ENCODE assay signal across 21 cellular contexts in genomic region chr11:19868871-19869270, GRCh38.
DNase-seq lines count a peak whose midpoint lies in the region; ATAC-seq and TF ChIP-seq lines count a peak whose summit lies in the region.
"Had no signal": no experiment of that assay in that cellular context is flagged by ENCODE, and none has a peak within 500 bp of the region (broad histone marks: within the 10 kb centered on the region; RNA-seq: fewer than 3 reads in every experiment).

No MANE protein-coding gene starts in this region.

- TF ChIP-seq CTCF in WTC11 (IDR thresholded peaks at IDR 0.05), result no peak

- H4K8ac ChIP-seq in mesendoderm (ENCODE audit: low read depth, low read length), result no peak overlapping the region

- H2BK5ac ChIP-seq in mesendoderm (ENCODE audit: low read length), result no peak overlapping the region

- no peak overlapping the region for H2AK5ac ChIP-seq in mesendoderm (ENCODE audit: low read length)

- H3K27ac Mint-ChIP-seq in WTC11, result no peak overlapping the region
- no peak overlapping the region for H3K27ac Mint-ChIP-seq in activated T-helper 1 cell treated with anti-CD3 and anti-CD28 coated beads, Interleukin-12 subunit alpha, Interleukin-12 subunit beta, Interleukin-2, Interleukin-4 antibody, amounts not matched to agents 30 ng/mL and 10 ng/mL and 1 ng/mL, durations not matched to agents 14 hours and 24 hours and 36 hours
- H3K27ac Mint-ChIP-seq: activated T-helper 2 cell treated with anti-CD3 and anti-CD28 coated beads, Interferon-gamma antibody, Interleukin-2, Interleukin-4, amounts not matched to agents 10 μg/mL and 5 μg/mL and 100 μg/mL, durations not matched to agents 14 hours and 24 hours and 36 hours; IgD-negative memory B cell had no signal

- H3K4me1 Mint-ChIP-seq in WTC11, result peaks cover 92% of the 10 kb centered on the region
- H3K4me1 Mint-ChIP-seq in activated T-helper 1 cell treated with anti-CD3 and anti-CD28 coated beads, Interleukin-12 subunit alpha, Interleukin-12 subunit beta, Interleukin-2, Interleukin-4 antibody, amounts not matched to agents 30 ng/mL and 10 ng/mL and 1 ng/mL, durations not matched to agents 14 hours and 24 hours and 36 hours (ENCODE audit: low read depth), result no peaks in the 10 kb centered on the region
- H3K4me1 Mint-ChIP-seq: IgD-negative memory B cell had no signal

- no peak overlapping the region for H3K9ac ChIP-seq in mesendoderm (ENCODE audit: low read length)
- H3K9ac ChIP-seq: BLaER1 had no signal

- no peaks in the 10 kb centered on the region for H3K27me3 Mint-ChIP-seq in WTC11 (ENCODE audit: low read depth)
- peaks cover 4% of the 10 kb centered on the region for H3K27me3 Mint-ChIP-seq in activated T-helper 1 cell treated with anti-CD3 and anti-CD28 coated beads, Interleukin-12 subunit alpha, Interleukin-12 subunit beta, Interleukin-2, Interleukin-4 antibody, amounts not matched to agents 30 ng/mL and 10 ng/mL and 1 ng/mL, durations not matched to agents 14 hours and 24 hours and 36 hours (ENCODE audit: insufficient read depth)

- H3K4me2 ChIP-seq in mesendoderm (ENCODE audit: low read length), result no peak overlapping the region
- H3K4me2 ChIP-seq: BLaER1, smooth muscle cell had no signal

- H3K4me3 Mint-ChIP-seq in WTC11, result no peak overlapping the region
- no peak overlapping the region for H3K4me3 Mint-ChIP-seq in activated T-helper 1 cell treated with anti-CD3 and anti-CD28 coated beads, Interleukin-12 subunit alpha, Interleukin-12 subunit beta, Interleukin-2, Interleukin-4 antibody, amounts not matched to agents 30 ng/mL and 10 ng/mL and 1 ng/mL, durations not matched to agents 14 hours and 24 hours and 36 hours
- H3K4me3 Mint-ChIP-seq: IgD-negative memory B cell had no signal

- 0 out of 2 replicates have a peak, but pooled peaks have one; percentile 4 for ATAC-seq in WTC11
- ATAC-seq: activated CD4-positive, CD25-positive, alpha-beta regulatory T cell treated with anti-CD3 and anti-CD28 coated beads, Interleukin-2, amount 50 U/mL, for 24 hours had no signal

- H3K79me2 ChIP-seq in mesendoderm (ENCODE audit: control insufficient read depth, insufficient read depth, low read length), result no peaks in the 10 kb centered on the region

- no peak overlapping the region for H3K27ac ChIP-seq in mesendoderm (ENCODE audit: low read depth, low read length)
- H3K27ac ChIP-seq: BLaER1 had no signal

- H3K23ac ChIP-seq in mesendoderm (ENCODE audit: low read length), result no peak overlapping the region

- H2BK120ac ChIP-seq in mesendoderm (ENCODE audit: low read depth, low read length), result no peak overlapping the region

- DNase-seq in COLO668 (lab: John Stamatoyannopoulos, UW; ENCODE audit: unreplicated experiment) (peak; percentile 17), LHCN-M2 (ENCODE audit: low read depth) (peak; percentile 94), WTC11 (ENCODE audit: low spot score) (no peak), mesendoderm (peak; percentile 39), NCI-H2227 treated with DMSO at 0.1 percent for 48 hours (lab: John Stamatoyannopoulos, UW) (no peak), iPS-NIHi7 (ENCODE audit: extremely low spot score) (no peak)
- no peak for DNase-seq in activated T-helper 1 cell treated with anti-CD3 and anti-CD28 coated beads, Interleukin-12 subunit alpha, Interleukin-12 subunit beta, Interleukin-2, Interleukin-4 antibody, amounts not matched to agents 30 ng/mL and 10 ng/mL and 1 ng/mL, durations not matched to agents 14 hours and 24 hours and 36 hours (ENCODE audit: low spot score)
- no peak for DNase-seq in activated CD8-positive, alpha-beta memory T cell treated with anti-CD3 and anti-CD28 coated beads for 24 hours
- DNase-seq: amniotic stem cell, DMS 273 treated with DMSO at 0.1 percent for 48 hours, MV-4-11, occipital lobe, SHP77 treated with DMSO at 0.1 percent for 48 hours, T-helper 2 cell had no signal

- no peaks in the 10 kb centered on the region for H3K79me1 ChIP-seq in mesendoderm (ENCODE audit: low read length)

- H3K36me3 ChIP-seq in mesendoderm (ENCODE audit: control insufficient read depth, insufficient read depth, low read length), result no peaks in the 10 kb centered on the region
- H3K36me3 ChIP-seq: BLaER1, transverse colon had no signal

- no peaks in the 10 kb centered on the region for H3K9me3 Mint-ChIP-seq in WTC11
- no peaks in the 10 kb centered on the region for H3K9me3 Mint-ChIP-seq in activated T-helper 1 cell treated with anti-CD3 and anti-CD28 coated beads, Interleukin-12 subunit alpha, Interleukin-12 subunit beta, Interleukin-2, Interleukin-4 antibody, amounts not matched to agents 30 ng/mL and 10 ng/mL and 1 ng/mL, durations not matched to agents 14 hours and 24 hours and 36 hours
- H3K9me3 Mint-ChIP-seq: activated T-helper 2 cell treated with anti-CD3 and anti-CD28 coated beads, Interferon-gamma antibody, Interleukin-2, Interleukin-4, amounts not matched to agents 10 μg/mL and 5 μg/mL and 100 μg/mL, durations not matched to agents 14 hours and 24 hours and 36 hours; IgD-negative memory B cell had no signal

- intact Hi-C loops in activated T-helper 1 cell treated with anti-CD3 and anti-CD28 coated beads, Interleukin-12 subunit alpha, Interleukin-12 subunit beta, Interleukin-2, Interleukin-4 antibody, amounts not matched to agents 30 ng/mL and 10 ng/mL and 1 ng/mL, durations not matched to agents 14 hours and 24 hours and 36 hours (cut with micrococcal nuclease), result no loop called here

- H3K18ac ChIP-seq in mesendoderm (ENCODE audit: low read length), result no peak overlapping the region

- peaks cover 8% of the 10 kb centered on the region for H3K36me3 Mint-ChIP-seq in WTC11
- no peaks in the 10 kb centered on the region for H3K36me3 Mint-ChIP-seq in activated T-helper 1 cell treated with anti-CD3 and anti-CD28 coated beads, Interleukin-12 subunit alpha, Interleukin-12 subunit beta, Interleukin-2, Interleukin-4 antibody, amounts not matched to agents 30 ng/mL and 10 ng/mL and 1 ng/mL, durations not matched to agents 14 hours and 24 hours and 36 hours (ENCODE audit: low read depth)
- H3K36me3 Mint-ChIP-seq: IgD-negative memory B cell had no signal

- WGBS in mesendoderm (ENCODE audit: extremely low coverage, insufficient coverage, low lambda C conversion rate), result no CpG with 5 or more reads among the region's 2 CpGs

- no peak overlapping the region for H3K4me3 ChIP-seq in mesendoderm (ENCODE audit: low read length)
- H3K4me3 ChIP-seq: BLaER1, coronary artery, smooth muscle cell, transverse colon had no signal

- no peak overlapping the region for H3K56ac ChIP-seq in mesendoderm (ENCODE audit: low read length)

- CTCF ChIA-PET in WTC11 (lab: Charles Lee), result interaction anchor here (0.6 to 1.3 kb wide), 3 partner anchors 34 to 92 kb away, joined by 3 to 4 read pairs (median 3); no protein-coding TSS in a partner anchor

- H2BK15ac ChIP-seq in mesendoderm (replicated peaks; ENCODE audit: low read depth), result no peak overlapping the region

- no peak overlapping the region for H4K5ac ChIP-seq in mesendoderm (ENCODE audit: low read length)

- POLR2A ChIA-PET in WTC11 (lab: Charles Lee), result interaction anchor here (0.5 kb wide), 1 partner anchor 657 kb away, joined by 7 read pairs; no protein-coding TSS in a partner anchor

- peaks cover 6% of the 10 kb centered on the region for H3K4me1 ChIP-seq in mesendoderm (ENCODE audit: control insufficient read depth, low read depth, low read length)
- H3K4me1 ChIP-seq: BLaER1 had no signal

- no peak overlapping the region for H3K4ac ChIP-seq in mesendoderm (ENCODE audit: low read depth, low read length)

- H3K27me3 ChIP-seq in mesendoderm (ENCODE audit: insufficient read depth, low read length, poor library complexity), result no peaks in the 10 kb centered on the region
- H3K27me3 ChIP-seq: BLaER1, transverse colon had no signal

TF ChIP-seq in WTC11, 78 proteins besides CTCF, POLR2A, EP300 and RAD21 (continues in another document):
- TF ChIP-seq, protein P1, sequence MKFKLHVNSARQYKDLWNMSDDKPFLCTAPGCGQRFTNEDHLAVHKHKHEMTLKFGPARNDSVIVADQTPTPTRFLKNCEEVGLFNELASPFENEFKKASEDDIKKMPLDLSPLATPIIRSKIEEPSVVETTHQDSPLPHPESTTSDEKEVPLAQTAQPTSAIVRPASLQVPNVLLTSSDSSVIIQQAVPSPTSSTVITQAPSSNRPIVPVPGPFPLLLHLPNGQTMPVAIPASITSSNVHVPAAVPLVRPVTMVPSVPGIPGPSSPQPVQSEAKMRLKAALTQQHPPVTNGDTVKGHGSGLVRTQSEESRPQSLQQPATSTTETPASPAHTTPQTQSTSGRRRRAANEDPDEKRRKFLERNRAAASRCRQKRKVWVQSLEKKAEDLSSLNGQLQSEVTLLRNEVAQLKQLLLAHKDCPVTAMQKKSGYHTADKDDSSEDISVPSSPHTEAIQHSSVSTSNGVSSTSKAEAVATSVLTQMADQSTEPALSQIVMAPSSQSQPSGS (CRISPR knock-in tag; IDR thresholded peaks at IDR 0.05; ENCODE audit: borderline replicate concordance, low read depth), result no peak
- TF ChIP-seq E2F5 (CRISPR knock-in tag; IDR thresholded peaks at IDR 0.05), result no peak
- TF ChIP-seq, protein P2, sequence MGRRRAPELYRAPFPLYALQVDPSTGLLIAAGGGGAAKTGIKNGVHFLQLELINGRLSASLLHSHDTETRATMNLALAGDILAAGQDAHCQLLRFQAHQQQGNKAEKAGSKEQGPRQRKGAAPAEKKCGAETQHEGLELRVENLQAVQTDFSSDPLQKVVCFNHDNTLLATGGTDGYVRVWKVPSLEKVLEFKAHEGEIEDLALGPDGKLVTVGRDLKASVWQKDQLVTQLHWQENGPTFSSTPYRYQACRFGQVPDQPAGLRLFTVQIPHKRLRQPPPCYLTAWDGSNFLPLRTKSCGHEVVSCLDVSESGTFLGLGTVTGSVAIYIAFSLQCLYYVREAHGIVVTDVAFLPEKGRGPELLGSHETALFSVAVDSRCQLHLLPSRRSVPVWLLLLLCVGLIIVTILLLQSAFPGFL (CRISPR knock-in tag; IDR thresholded peaks at IDR 0.05; ENCODE audit: borderline replicate concordance), result no peak
- no peak for TF ChIP-seq USF1 (CRISPR knock-in tag; IDR thresholded peaks at IDR 0.05)

Comparison
In these comparisons a context has a peak if more than half of its experiments do, and no peak if none do; other contexts are left out.
1. DNase-seq: peak in COLO668 (single experiment), LHCN-M2 (single experiment) and mesendoderm (single experiment); none in WTC11 (single experiment), NCI-H2227 treated with DMSO at 0.1 percent for 48 hours (single experiment), iPS-NIHi7 (single experiment), activated T-helper 1 cell treated with anti-CD3 and anti-CD28 coated beads, Interleukin-12 subunit alpha, Interleukin-12 subunit beta, Interleukin-2, Interleukin-4 antibody, amounts not matched to agents 30 ng/mL and 10 ng/mL and 1 ng/mL, durations not matched to agents 14 hours and 24 hours and 36 hours (single experiment) and activated CD8-positive, alpha-beta memory T cell treated with anti-CD3 and anti-CD28 coated beads for 24 hours (single experiment).